ENCODE assay signal across 13 cellular contexts in the genomic region with DNA sequence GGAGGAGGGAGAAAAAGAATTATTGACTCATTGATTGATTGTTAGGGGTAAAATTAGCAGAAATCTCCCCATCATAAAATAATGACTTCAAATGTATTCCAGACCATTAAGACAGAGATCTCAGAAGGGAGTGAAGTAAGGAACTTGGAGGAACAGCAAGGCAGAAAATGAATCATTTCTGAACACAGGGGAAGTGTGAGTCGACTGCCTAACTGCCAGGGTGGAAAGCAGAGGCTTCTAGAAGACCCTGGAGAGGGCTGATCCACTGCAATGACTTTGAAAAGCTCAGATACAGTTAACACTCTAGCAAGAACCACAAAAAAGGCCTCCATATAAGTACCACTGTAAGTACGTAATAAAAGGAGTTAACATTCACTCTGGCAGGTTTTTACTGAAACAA. TPM values are rescaled to one million over a fixed set of nuclear protein-coding genes. Genes with fewer than 3 reads are reported as not detected.
DNase-seq lines count a peak whose midpoint lies in the region; ATAC-seq, FAIRE-seq and TF ChIP-seq lines count a peak whose summit lies in the region.
"Had no signal": no experiment of that assay in that cellular context is flagged by ENCODE, and none has a peak within 500 bp of the region (broad histone marks: within the 10 kb centered on the region; RNA-seq: fewer than 3 reads in every experiment).

No MANE protein-coding gene starts in this region.

- intact Hi-C loops in activated naive CD4-positive, alpha-beta T cell treated with anti-CD3 and anti-CD28 coated beads for 36 hours (cut with micrococcal nuclease) = no loop called here
- intact Hi-C loops in transverse colon (cut with DNase I; ENCODE audit: low total_unique reads) = no loop called here

- H3K9me3 ChIP-seq in transverse colon = no peaks in the 10 kb centered on the region
- H3K9me3 ChIP-seq: upper lobe of right lung had no signal

- no peaks in the 10 kb centered on the region for H3K27me3 Mint-ChIP-seq in activated naive CD4-positive, alpha-beta T cell treated with anti-CD3 and anti-CD28 coated beads for 36 hours (ENCODE audit: low read depth)
- H3K27me3 Mint-ChIP-seq: brain had no signal

- no peak for ATAC-seq in HG03460 (IDR thresholded peaks at IDR 0.05; ENCODE audit: unreplicated experiment)
- ATAC-seq: upper lobe of right lung had no signal

- H3K4me3 Mint-ChIP-seq in activated naive CD4-positive, alpha-beta T cell treated with anti-CD3 and anti-CD28 coated beads for 36 hours = no peak overlapping the region
- H3K4me3 Mint-ChIP-seq: brain had no signal

- no peak for DNase-seq in activated naive CD4-positive, alpha-beta T cell treated with anti-CD3 and anti-CD28 coated beads for 36 hours
- DNase-seq in activated naive CD4-positive, alpha-beta T cell treated with Interleukin-2 at 50 U/mL for 16 hours = no peak
- peak; percentile 15 for DNase-seq in RCC 7860 (ENCODE audit: low spot score)
- DNase-seq in fibroblast of gingiva (ENCODE audit: low read depth) = peak; percentile 10
- no peak for DNase-seq in transverse colon
- no peak for DNase-seq in COLO668 (lab: John Stamatoyannopoulos, UW; ENCODE audit: unreplicated experiment)
- no peak for DNase-seq in SKM-1 (lab: John Stamatoyannopoulos, UW; ENCODE audit: unreplicated experiment)
- DNase-seq: erythroblast, NCI-H510A treated with DMSO at 0.1 percent for 48 hours, upper lobe of right lung had no signal

- no peak for TF ChIP-seq POLR2A in transverse colon (IDR thresholded peaks at IDR 0.05)

- peaks cover 13 to 77% (median 39%) of the 10 kb centered on the region in 4 donors for H3K4me1 ChIP-seq in transverse colon

- CTCF ChIA-PET in activated naive CD4-positive, alpha-beta T cell treated with anti-CD3 and anti-CD28 coated beads for 36 hours (lab: Charles Lee) = interaction anchor here (0.6 to 2.5 kb wide), 2 partner anchors 25 to 172 kb away, joined by 4 to 6 read pairs; no protein-coding TSS in a partner anchor

- in situ Hi-C loops in transverse colon (cut with MboI; ENCODE audit: low pct_ligation_motif_present in 1 of 4, low pct_unique_long_range_greater_than_20kb in 1 of 4, low sequenced_read_pairs in 3 of 4) = loop anchor here in 1 of 4 donors (10.0 kb wide), 1 partner anchor 66 kb away; no protein-coding TSS in a partner anchor

- WGBS in transverse colon (ENCODE audit: low coverage in 1 of 2), 2 donors = 75 to 100% methylated on average over 1 to 2 of the region's 2 CpGs

- H3K36me3 ChIP-seq in transverse colon = no peaks in the 10 kb centered on the region

- H3K27ac ChIP-seq in transverse colon = peak overlapping the region in 3 of 4 donors; percentile 15 to 74 (median 69)
- H3K27ac ChIP-seq: upper lobe of right lung had no signal

- H3K4me3 ChIP-seq in transverse colon = no peak overlapping the region
- H3K4me3 ChIP-seq: upper lobe of right lung had no signal

- no peak for TF ChIP-seq CTCF in transverse colon (IDR thresholded peaks at IDR 0.05)

- no peak for TF ChIP-seq EP300 in transverse colon (IDR thresholded peaks at IDR 0.05; ENCODE audit: low read depth)

- H3K27me3 ChIP-seq in transverse colon = no peaks in the 10 kb centered on the region
- H3K27me3 ChIP-seq: upper lobe of right lung had no signal

- no peak for FAIRE-seq in RCC 7860 (lab: Jason Lieb, UNC)

- H3K4me1 Mint-ChIP-seq in activated naive CD4-positive, alpha-beta T cell treated with anti-CD3 and anti-CD28 coated beads for 36 hours (ENCODE audit: low read depth) = peaks cover 23% of the 10 kb centered on the region

- no peaks in the 10 kb centered on the region for H3K9me3 Mint-ChIP-seq in activated naive CD4-positive, alpha-beta T cell treated with anti-CD3 and anti-CD28 coated beads for 36 hours
- H3K9me3 Mint-ChIP-seq: brain had no signal

- no peaks in the 10 kb centered on the region for H3K36me3 Mint-ChIP-seq in activated naive CD4-positive, alpha-beta T cell treated with anti-CD3 and anti-CD28 coated beads for 36 hours (ENCODE audit: low read depth)

- H3K27ac Mint-ChIP-seq in activated naive CD4-positive, alpha-beta T cell treated with anti-CD3 and anti-CD28 coated beads for 36 hours = peak overlapping the region; percentile 38

RNA-seq across cellular contexts. Expression of gene GLTP, which starts 9.7 kb away (rescaled TPM):
- 10 to 100 TPM; 18.1 to 19.9 TPM for total RNA-seq in activated naive CD4-positive, alpha-beta T cell treated with anti-CD3 and anti-CD28 coated beads for 36 hours
- 100 to 1,000 TPM in 3 of 4 donors, 10 to 100 TPM in 1; 35.6 to 287 (median 167) TPM for total RNA-seq in transverse colon

RNA-seq across cellular contexts. Expression of gene TCHP, which starts 29.4 kb away (rescaled TPM):
- total RNA-seq in activated naive CD4-positive, alpha-beta T cell treated with anti-CD3 and anti-CD28 coated beads for 36 hours = 10 to 100 TPM; 19.6 to 20.9 TPM
- total RNA-seq in transverse colon = 10 to 100 TPM; 27.5 to 54.7 (median 30.7) TPM

RNA-seq across cellular contexts. Expression of gene TRPV4, which starts 37.5 kb away (rescaled TPM):
- not detected for total RNA-seq in activated naive CD4-positive, alpha-beta T cell treated with anti-CD3 and anti-CD28 coated beads for 36 hours
- total RNA-seq in transverse colon = under 1 TPM in 1 of 4 donors, not detected in 3; 0.27 TPM
- total RNA-seq: G401 had no signal

Comparison
In these comparisons a context has a peak if more than half of its experiments do, and no peak if none do; other contexts are left out.
1. DNase-seq: peak in RCC 7860 (single experiment) and fibroblast of gingiva (single experiment); none in activated naive CD4-positive, alpha-beta T cell treated with anti-CD3 and anti-CD28 coated beads for 36 hours (single experiment), activated naive CD4-positive, alpha-beta T cell treated with Interleukin-2 at 50 U/mL for 16 hours (single experiment), transverse colon (single experiment), COLO668 (single experiment) and SKM-1 (single experiment).